Comparison of ENCODE assay signal across 1 cellular context in the genomic region with DNA sequence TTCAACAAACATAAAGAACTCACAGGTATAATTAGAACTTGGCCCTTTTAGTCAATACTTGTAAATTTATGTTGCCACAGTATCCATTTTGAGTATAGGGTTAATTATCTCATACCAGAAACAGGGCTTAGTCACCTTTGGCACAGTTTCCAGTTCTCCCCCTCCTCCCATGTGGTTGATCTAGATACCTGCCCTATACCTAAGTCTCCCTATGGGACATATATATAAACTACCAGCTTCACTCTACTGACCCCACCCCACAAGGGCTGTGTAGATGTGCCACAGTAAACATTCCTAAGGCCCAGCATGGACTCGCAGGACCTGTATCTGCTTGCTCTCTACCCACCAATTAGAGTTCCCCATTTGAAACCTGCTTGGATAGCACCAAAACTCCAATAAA.
TF ChIP-seq lines count a peak whose summit lies in the region.

No MANE protein-coding gene starts in this region.

TF ChIP-seq in H1, 55 proteins besides CTCF, POLR2A, EP300 and RAD21:
- TF ChIP-seq GTF2F1 (IDR thresholded peaks at IDR 0.05; ENCODE audit: borderline replicate concordance, low read depth, low read length) (no peak), NANOG (IDR thresholded peaks at IDR 0.05; ENCODE audit: insufficient read depth, low read depth, low read length, poor library complexity, severe bottlenecking) (no peak), TAF7 (optimal IDR thresholded peaks at IDR 0.05; ENCODE audit: borderline replicate concordance, low read depth, low read length) (no peak), GABPA (IDR thresholded peaks at IDR 0.05; ENCODE audit: borderline replicate concordance, insufficient read depth, low read length) (no peak), MAFK (IDR thresholded peaks at IDR 0.05; ENCODE audit: low read depth, low read length) (no peak), FOSL1 (IDR thresholded peaks at IDR 0.05; ENCODE audit: insufficient read depth, low read depth, low read length) (no peak), YY1 (IDR thresholded peaks at IDR 0.05; ENCODE audit: low read depth, low read length) (no peak), BRCA1 (IDR thresholded peaks at IDR 0.05; ENCODE audit: low read depth, low read length) (no peak)
